Comparison of ENCODE assay signal across 8 cellular contexts in the genomic region with DNA sequence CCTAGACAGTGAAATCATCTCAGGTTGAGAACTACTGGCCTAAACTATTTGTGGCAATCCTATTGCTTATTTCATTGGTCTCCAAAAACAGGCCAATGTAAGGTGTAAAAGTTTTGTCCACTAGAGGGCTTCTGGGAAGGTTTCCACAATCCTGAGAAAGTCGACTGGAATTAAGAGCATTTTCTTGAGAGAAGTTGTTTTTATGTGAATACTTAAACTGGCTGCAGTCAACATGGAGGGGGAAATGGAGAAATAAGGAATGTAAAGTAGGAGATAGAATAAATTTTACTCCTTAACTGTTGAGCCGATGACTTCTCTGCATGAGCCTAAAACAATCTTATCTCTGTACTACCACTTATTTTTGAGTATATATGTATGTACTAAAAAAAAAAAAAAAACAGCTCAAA.
A peak's percentile ranks its signal among the peaks of the same experiment; 100 is the strongest.
DNase-seq lines count a peak whose midpoint lies in the region; ATAC-seq and TF ChIP-seq lines count a peak whose summit lies in the region.

No MANE protein-coding gene starts in this region.

- peak; percentile 59 for ATAC-seq in HG03280 (IDR thresholded peaks at IDR 0.05; ENCODE audit: unreplicated experiment)

- H2AFZ ChIP-seq in parathyroid adenoma = no peak overlapping the region

- H3K9me3 ChIP-seq in parathyroid adenoma (ENCODE audit: control insufficient read depth, low read length) = no peaks in the 10 kb centered on the region

- no peaks in the 10 kb centered on the region for H3K79me2 ChIP-seq in parathyroid adenoma

- no peaks in the 10 kb centered on the region for H3K27me3 ChIP-seq in parathyroid adenoma (ENCODE audit: control insufficient read depth, insufficient read depth, low read length)

- no peaks in the 10 kb centered on the region for H3K4me1 ChIP-seq in parathyroid adenoma

- no peak overlapping the region for H3K4me3 ChIP-seq in AG09309 (ENCODE audit: control insufficient read depth, low read depth, low read length)
- H3K4me3 ChIP-seq in fibroblast of pulmonary artery (replicated peaks; ENCODE audit: low read depth, low read length) = no peak overlapping the region
- no peak overlapping the region for H3K4me3 ChIP-seq in parathyroid adenoma (ENCODE audit: low read depth, low read length)

- no peak overlapping the region for H3K9ac ChIP-seq in parathyroid adenoma

- no peak for DNase-seq in AG09309 (ENCODE audit: low read depth)
- peak; percentile 12 for DNase-seq in GM10266 (ENCODE audit: extremely low spot score)
- DNase-seq in SKM-1 treated with dmso at 0.1 percent for 144 hours (lab: John Stamatoyannopoulos, UW; ENCODE audit: unreplicated experiment) = peak; percentile 55
- peak; percentile 86 for DNase-seq in fibroblast of pulmonary artery (ENCODE audit: low read depth)
- no peak for DNase-seq in stimulated activated CD4-positive, alpha-beta T cell treated with anti-CD3 and anti-CD28 coated beads, Interleukin-4, amount 100 ng/mL, for 4 hours
- no peak for DNase-seq in activated T-cell treated with anti-CD3 and anti-CD28 coated beads for 4 hours

- H3K36me3 ChIP-seq in parathyroid adenoma (ENCODE audit: control insufficient read depth, insufficient read depth, low read length) = no peaks in the 10 kb centered on the region

- TF ChIP-seq CTCF in AG09309 (IDR thresholded peaks at IDR 0.05; ENCODE audit: control insufficient read depth, insufficient read depth, low read depth, low read length, missing control alignments) (peak; percentile 78), GM10266 (IDR thresholded peaks at IDR 0.05; ENCODE audit: control insufficient read depth, insufficient read depth, low read depth, missing control alignments) (peak; percentile 58), fibroblast of pulmonary artery (IDR thresholded peaks at IDR 0.05; ENCODE audit: low read length, missing control alignments) (peak; percentile 87), parathyroid adenoma (IDR thresholded peaks at IDR 0.05) (peak; percentile 56)

- H3K27ac ChIP-seq in parathyroid adenoma = no peak overlapping the region

- no peak overlapping the region for H3K4me2 ChIP-seq in parathyroid adenoma (ENCODE audit: low read length)

Comparison
In these comparisons a context has a peak if more than half of its experiments do, and no peak if none do; other contexts are left out.
1. DNase-seq: peak in GM10266 (single experiment), SKM-1 treated with dmso at 0.1 percent for 144 hours (single experiment) and fibroblast of pulmonary artery (single experiment); none in AG09309 (single experiment), stimulated activated CD4-positive, alpha-beta T cell treated with anti-CD3 and anti-CD28 coated beads, Interleukin-4, amount 100 ng/mL, for 4 hours (0 of 2) and activated T-cell treated with anti-CD3 and anti-CD28 coated beads for 4 hours (single experiment).
2. Peak in every context shown above with its lines, with median percentiles within 50 percentile points of each other: CTCF ChIP-seq.